In genomic region chr1:219987325-219987724, GRCh38 we compare ENCODE assay signal across 31 cellular contexts. TPM values are rescaled to one million over a fixed set of nuclear protein-coding genes. Genes with fewer than 3 reads are reported as not detected.
"Had no signal": no experiment of that assay in that cellular context is flagged by ENCODE, and none has a peak within 500 bp of the region (broad histone marks: within the 10 kb centered on the region; RNA-seq: fewer than 3 reads in every experiment).

No MANE protein-coding gene starts in this region.

- H3K4me3 Mint-ChIP-seq: activated CD4-positive, alpha-beta T cell treated with anti-CD3 and anti-CD28 coated beads for 36 hours; activated CD4-positive, alpha-beta T cell treated with anti-CD3 and anti-CD28 coated beads, Interleukin-2, amount 10 ng/mL, durations not matched to agents 7 days and 5 days; activated CD8-positive, alpha-beta memory T cell treated with anti-CD3 and anti-CD28 coated beads, Interleukin-2, amount 10 ng/mL, durations not matched to agents 7 days and 5 days; activated naive CD4-positive, alpha-beta T cell treated with anti-CD3 and anti-CD28 coated beads for 36 hours; brain; T-helper 2 cell treated with Interferon-gamma antibody and Interleukin-4, amounts not matched to agents 5 μg/mL and 100 μg/mL, for 36 hours had no signal

- DNase-seq: activated CD4-positive, alpha-beta T cell treated with anti-CD3 and anti-CD28 coated beads for 36 hours; activated CD4-positive, alpha-beta T cell treated with anti-CD3 and anti-CD28 coated beads, Interleukin-2, amount 10 ng/mL, durations not matched to agents 7 days and 5 days; activated CD4-positive, alpha-beta T cell treated with anti-CD3 and anti-CD28 coated beads, Interleukin-2, amount 50 U/mL, for 48 hours; activated CD8-positive, alpha-beta memory T cell treated with anti-CD3 and anti-CD28 coated beads for 24 hours; activated CD8-positive, alpha-beta memory T cell treated with anti-CD3 and anti-CD28 coated beads, Interleukin-2, amount 10 ng/mL, durations not matched to agents 7 days and 5 days; activated CD8-positive, alpha-beta memory T cell treated with anti-CD3 and anti-CD28 coated beads, Interleukin-2, amount 50 U/mL, for 48 hours; activated gamma-delta T cell treated with Interleukin-2 at 50 U/mL for 16 hours; activated naive CD4-positive, alpha-beta T cell treated with anti-CD3 and anti-CD28 coated beads for 36 hours; adrenal gland; caudate nucleus; NCI-H1105; NCI-H1417 treated with DMSO at 0.1 percent for 48 hours; NCI-H187 treated with DMSO at 0.1 percent for 48 hours; NCI-H2081 treated with DMSO at 0.1 percent for 48 hours; NCI-H226; NCI-H446 treated with DMSO at 0.1 percent for 48 hours; NCI-H524; NCI-H69; NCI-H82; SHP77; SJCRH30 had no signal

- H3K4me1 Mint-ChIP-seq: activated CD4-positive, alpha-beta T cell treated with anti-CD3 and anti-CD28 coated beads for 36 hours had no signal

- H3K27me3 Mint-ChIP-seq: activated CD4-positive, alpha-beta T cell treated with anti-CD3 and anti-CD28 coated beads for 36 hours; activated CD4-positive, alpha-beta T cell treated with anti-CD3 and anti-CD28 coated beads, Interleukin-2, amount 10 ng/mL, durations not matched to agents 7 days and 5 days; activated CD8-positive, alpha-beta memory T cell treated with anti-CD3 and anti-CD28 coated beads, Interleukin-2, amount 10 ng/mL, durations not matched to agents 7 days and 5 days; brain had no signal

- ATAC-seq: activated CD4-positive, alpha-beta T cell treated with anti-CD3 and anti-CD28 coated beads for 36 hours; activated CD4-positive, CD25-positive, alpha-beta regulatory T cell treated with anti-CD3 and anti-CD28 coated beads, Interleukin-2, amount 50 U/mL, for 24 hours; activated CD8-positive, alpha-beta memory T cell treated with anti-CD3 and anti-CD28 coated beads, Interleukin-2, amount 10 ng/mL, durations not matched to agents 7 days and 5 days; activated naive CD4-positive, alpha-beta T cell treated with anti-CD3 and anti-CD28 coated beads, Interleukin-2, amount 50 U/mL, for 72 hours; Panc1 had no signal

- H3K27me3 ChIP-seq: adrenal gland, SJCRH30 had no signal

- H3K4me3 ChIP-seq: adrenal gland, SJCRH30, SK-N-MC had no signal

- H3K9me3 Mint-ChIP-seq: activated CD4-positive, alpha-beta T cell treated with anti-CD3 and anti-CD28 coated beads, Interleukin-2, amount 10 ng/mL, durations not matched to agents 7 days and 5 days; activated naive CD4-positive, alpha-beta T cell treated with anti-CD3 and anti-CD28 coated beads for 36 hours; activated naive CD4-positive, alpha-beta T cell treated with anti-CD3 and anti-CD28 coated beads, Interleukin-2, amount 50 U/mL, for 72 hours; brain; T-helper 2 cell treated with Interferon-gamma antibody and Interleukin-4, amounts not matched to agents 5 μg/mL and 100 μg/mL, for 36 hours had no signal

- H3K9me3 ChIP-seq: adrenal gland, SJCRH30 had no signal

- H3K27ac Mint-ChIP-seq: activated CD4-positive, alpha-beta T cell treated with anti-CD3 and anti-CD28 coated beads for 36 hours; activated CD4-positive, alpha-beta T cell treated with anti-CD3 and anti-CD28 coated beads, Interleukin-2, amount 10 ng/mL, durations not matched to agents 7 days and 5 days; activated CD8-positive, alpha-beta memory T cell treated with anti-CD3 and anti-CD28 coated beads, Interleukin-2, amount 10 ng/mL, durations not matched to agents 7 days and 5 days; activated naive CD4-positive, alpha-beta T cell treated with anti-CD3 and anti-CD28 coated beads for 36 hours; brain; T-helper 2 cell treated with Interferon-gamma antibody and Interleukin-4, amounts not matched to agents 5 μg/mL and 100 μg/mL, for 36 hours had no signal

- H3K4me1 ChIP-seq: SJCRH30 had no signal

- FAIRE-seq: astrocyte, bronchial epithelial cell had no signal

- H3K27ac ChIP-seq: adrenal gland, SJCRH30, SK-N-MC had no signal

RNA-seq across cellular contexts. Expression of gene SLC30A10, which starts 59.0 kb away (rescaled TPM):
- total RNA-seq: activated CD4-positive, alpha-beta T cell treated with anti-CD3 and anti-CD28 coated beads for 36 hours; activated CD4-positive, alpha-beta T cell treated with anti-CD3 and anti-CD28 coated beads, Interleukin-2, amount 10 ng/mL, durations not matched to agents 7 days and 5 days; activated CD8-positive, alpha-beta memory T cell treated with anti-CD3 and anti-CD28 coated beads, Interleukin-2, amount 10 ng/mL, durations not matched to agents 7 days and 5 days; activated naive CD4-positive, alpha-beta T cell treated with anti-CD3 and anti-CD28 coated beads for 36 hours; activated naive CD4-positive, alpha-beta T cell treated with anti-CD3 and anti-CD28 coated beads, Interleukin-2, amount 50 U/mL, for 72 hours; astrocyte; bronchial epithelial cell; M059J; SJCRH30; T-helper 1 cell treated with Interleukin-12 subunit alpha and Interleukin-12 subunit beta and Interleukin-4 antibody, amounts not matched to agents 30 ng/mL and 1 ng/mL, for 36 hours had no signal
